1 cellular context compared by ENCODE assay signal in genomic region chr10:100333821-100334469, GRCh38.
TF ChIP-seq lines count a peak whose summit lies in the region.

No MANE protein-coding gene starts in this region.

TF ChIP-seq in HEK293, 187 proteins besides CTCF, POLR2A, EP300 and RAD21 (continued from another document):
- TF ChIP-seq ZNF335 (tag by site-specific recombination; conservative IDR thresholded peaks at IDR 0.05): peak; percentile 71
- TF ChIP-seq PRDM2 (tag by site-specific recombination; IDR thresholded peaks at IDR 0.05; ENCODE audit: borderline replicate concordance): no peak
- TF ChIP-seq ZNF398 (tag by site-specific recombination; IDR thresholded peaks at IDR 0.05): peak; percentile 74
